In the genomic region with DNA sequence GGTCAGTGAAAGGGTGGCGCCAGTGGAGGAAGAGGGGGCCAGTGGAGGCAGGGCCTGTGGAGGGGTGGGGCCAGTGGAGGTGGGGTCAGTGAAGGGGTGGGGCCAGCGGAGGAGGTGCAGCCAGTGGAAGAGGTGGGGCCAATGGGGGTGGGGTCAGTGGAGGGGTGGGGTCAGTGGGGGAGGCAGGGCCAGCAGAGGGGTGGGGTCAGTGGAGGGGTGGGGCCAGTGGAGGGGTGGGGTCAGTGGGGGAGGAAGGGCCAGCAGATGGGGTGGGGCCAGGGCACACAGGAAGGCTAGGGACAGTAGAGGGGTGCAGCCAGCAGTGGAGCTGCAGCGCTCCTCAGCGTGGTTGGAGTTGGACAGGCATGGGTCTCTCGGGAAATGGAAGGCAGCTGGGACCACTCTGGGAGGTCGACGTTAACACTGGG, we compare ENCODE assay signal across 10 cellular contexts. TPM values are rescaled to one million over a fixed set of nuclear protein-coding genes. Genes with fewer than 3 reads are reported as not detected.
DNase-seq lines count a peak whose midpoint lies in the region; ATAC-seq and TF ChIP-seq lines count a peak whose summit lies in the region.
"Had no signal": no experiment of that assay in that cellular context is flagged by ENCODE, and none has a peak within 500 bp of the region (broad histone marks: within the 10 kb centered on the region; RNA-seq: fewer than 3 reads in every experiment).

No MANE protein-coding gene starts in this region.

- no peak overlapping the region for H3K4me3 Mint-ChIP-seq in HFFc6
- H3K4me3 Mint-ChIP-seq: effector memory CD8-positive, alpha-beta T cell had no signal

- peaks cover 8% of the 10 kb centered on the region for H3K27me3 Mint-ChIP-seq in HFFc6 (ENCODE audit: insufficient read depth)
- H3K27me3 Mint-ChIP-seq: effector memory CD8-positive, alpha-beta T cell had no signal

- H3K9me3 ChIP-seq in heart right ventricle: no peaks in the 10 kb centered on the region

- no peaks in the 10 kb centered on the region for H3K4me1 Mint-ChIP-seq in HFFc6 (ENCODE audit: low read depth)

- 92 to 94% methylated on average over 6 to 7 of the region's 7 CpGs for WGBS in heart right ventricle, 2 donors

- peaks cover 4% of the 10 kb centered on the region for H3K9me3 Mint-ChIP-seq in HFFc6
- H3K9me3 Mint-ChIP-seq: effector memory CD8-positive, alpha-beta T cell had no signal

- TF ChIP-seq CTCF in GM12865 (IDR thresholded peaks at IDR 0.05; ENCODE audit: insufficient read depth, low read depth, low read length, missing control alignments) (no peak), heart right ventricle (IDR thresholded peaks at IDR 0.05) (no peak), HFFc6 (IDR thresholded peaks at IDR 0.05) (no peak)

- H3K36me3 ChIP-seq in heart right ventricle: peaks cover 2 to 85% (median 62%) of the 10 kb centered on the region in 9 donors

- no peaks in the 10 kb centered on the region for H3K4me1 ChIP-seq in heart right ventricle

- ATAC-seq in heart right ventricle: peak in 7 of 8 donors; percentile 7 to 41 (median 26)
- ATAC-seq in GM21528 (IDR thresholded peaks at IDR 0.05; ENCODE audit: low FRiP score, unreplicated experiment): no peak
- no peak for ATAC-seq in GM18502 (IDR thresholded peaks at IDR 0.05; ENCODE audit: poor library complexity, unreplicated experiment)
- ATAC-seq: effector memory CD8-positive, alpha-beta T cell had no signal

- H3K27ac Mint-ChIP-seq in HFFc6: no peak overlapping the region
- H3K27ac Mint-ChIP-seq: effector memory CD8-positive, alpha-beta T cell had no signal

- H3K4me3 ChIP-seq in GM12865 (ENCODE audit: low read depth, low read length) (no peak overlapping the region), heart right ventricle (no peak overlapping the region)

- intact Hi-C loops in heart right ventricle (cut with DNase I): no loop called here

- in situ Hi-C loops in ACHN (cut with HindIII; ENCODE audit: low pct_ligation_motif_present, low pct_unique_long_range_greater_than_20kb, low sequenced_read_pairs): no loop called here

- peak; percentile 11 for DNase-seq in ACHN
- DNase-seq in GM12865 (ENCODE audit: low read depth): peak; percentile 75
- peak; percentile 73 for DNase-seq in SW480 (ENCODE audit: low spot score)
- peak in 1 of 2 donors; percentile 18 for DNase-seq in heart right ventricle
- no peak for DNase-seq in HFFc6
- DNase-seq in AML-193 (lab: John Stamatoyannopoulos, UW): no peak
- DNase-seq: effector memory CD8-positive, alpha-beta T cell; NCI-H1436 had no signal

- no peaks in the 10 kb centered on the region for H3K27me3 ChIP-seq in heart right ventricle

- no peaks in the 10 kb centered on the region for H3K36me3 Mint-ChIP-seq in HFFc6 (ENCODE audit: low read depth)

- H3K27ac ChIP-seq in heart right ventricle: no peak overlapping the region

RNA-seq across cellular contexts. Expression of a gene that starts 18.7 kb away (rescaled TPM):
- 10 to 100 TPM; 67.7 to 97.0 (median 73.2) TPM for total RNA-seq in heart right ventricle
- 100 to 1,000 TPM in 1 of 2 donors, 10 to 100 TPM in 1; 81.9 to 192 TPM for polyA plus RNA-seq in heart right ventricle
- total RNA-seq in HFFc6 (2021; fragmentation: NEBNext Ultra II Directional; extraction: Animal tissue kit (Norgen Biotek cat#: 25700)): 100 to 1,000 TPM; 126 to 133 (median 129) TPM

RNA-seq across cellular contexts. Expression of a gene that starts 45.6 kb away (rescaled TPM):
- 100 to 1,000 TPM in 1 of 10 donors, 10 to 100 TPM in 9; 53.9 to 146 (median 67.2) TPM for total RNA-seq in heart right ventricle
- 100 to 1,000 TPM; 103 to 358 TPM for polyA plus RNA-seq in heart right ventricle
- total RNA-seq in HFFc6 (2021; fragmentation: NEBNext Ultra II Directional; extraction: Animal tissue kit (Norgen Biotek cat#: 25700)): 1 to 10 TPM; 1.2 to 2.4 (median 1.5) TPM

Comparison
In these comparisons a context has a peak if more than half of its experiments do, and no peak if none do; other contexts are left out.
1. DNase-seq: peak in ACHN (single experiment), GM12865 (single experiment) and SW480 (single experiment); none in HFFc6 (single experiment) and AML-193 (0 of 2).
2. ATAC-seq: peak in heart right ventricle (7 of 8); none in GM21528 (single experiment) and GM18502 (single experiment).
3. RNA of a gene that starts 45.6 kb away (total RNA-seq): 53.9 to 146 TPM in heart right ventricle; 1.2 to 2.4 TPM in HFFc6; every median in the first group is over 10 times any median in the second.